Comparison of ENCODE assay signal across 23 cellular contexts in the genomic region with DNA sequence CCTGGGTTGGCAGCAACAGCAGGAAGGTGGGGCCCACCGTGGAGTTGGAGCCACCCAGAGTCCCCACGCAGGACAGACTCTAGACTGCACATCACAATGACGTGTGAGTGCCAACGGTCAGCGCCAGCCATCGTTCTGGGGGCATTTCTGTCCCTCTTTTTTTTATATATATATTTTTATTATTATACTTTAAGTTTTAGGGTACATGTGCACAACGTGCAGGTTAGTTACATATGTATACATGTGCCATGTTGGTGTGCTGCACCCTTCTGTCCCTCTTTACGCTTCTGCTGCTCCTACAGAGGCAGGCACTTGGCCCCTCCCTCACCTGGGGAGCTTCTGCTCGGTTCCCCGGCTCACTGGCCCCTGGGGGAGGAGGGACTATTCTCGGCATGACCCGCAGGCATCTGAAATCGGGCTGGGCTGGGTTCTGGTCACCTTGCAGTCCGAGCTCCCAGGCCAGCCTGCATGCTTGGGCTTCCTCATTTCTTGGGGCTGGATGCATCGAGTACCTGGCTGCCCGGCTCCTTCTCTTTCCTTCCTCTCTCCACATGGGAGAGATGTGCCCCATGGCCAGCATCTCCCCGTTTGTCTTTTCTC.
"Had no signal": no experiment of that assay in that cellular context is flagged by ENCODE, and none has a peak within 500 bp of the region (broad histone marks: within the 10 kb centered on the region; RNA-seq: fewer than 3 reads in every experiment).

No MANE protein-coding gene starts in this region.

- H3K27ac ChIP-seq: epithelial cell of prostate, gastrocnemius medialis, hepatocyte, lower lobe of right lung, ovary, right lobe of liver, suprapubic skin had no signal

- H3K27me3 Mint-ChIP-seq: stimulated activated naive CD8-positive, alpha-beta T cell treated with anti-CD3 and anti-CD28 coated beads, Interleukin-15, Interleukin-2, amounts not matched to agents 100 ng/mL and 50 ng/mL, for 24 hours had no signal

- H3K4me3 ChIP-seq: gastrocnemius medialis, hepatocyte, lower lobe of right lung, ovary, right lobe of liver, suprapubic skin had no signal

- H3K36me3 Mint-ChIP-seq: naive thymus-derived CD8-positive, alpha-beta T cell; stimulated activated naive B cell treated with anti-CD40 and anti-IgM and Interleukin-4, amounts not matched to agents 10 μg/mL and 1 μg/mL and 100 μg/mL, for 72 hours had no signal

- ATAC-seq: esophagus mucosa; gastrocnemius medialis; left colon; left ventricle myocardium superior; naive thymus-derived CD8-positive, alpha-beta T cell; right lobe of liver; stimulated activated naive B cell treated with anti-CD40 and anti-IgM and Interleukin-4, amounts not matched to agents 10 μg/mL and 1 μg/mL and 100 μg/mL, for 72 hours had no signal

- H3K27me3 ChIP-seq: gastrocnemius medialis, hepatocyte, ovary, right lobe of liver had no signal

- H3K9me3 ChIP-seq: gastrocnemius medialis, ovary, right lobe of liver, suprapubic skin had no signal

- H3K4me1 Mint-ChIP-seq: naive thymus-derived CD8-positive, alpha-beta T cell; nephron progenitor cell; stimulated activated naive B cell treated with anti-CD40 and anti-IgM and Interleukin-4, amounts not matched to agents 10 μg/mL and 1 μg/mL and 100 μg/mL, for 72 hours had no signal

- H3K4me3 Mint-ChIP-seq: naive thymus-derived CD8-positive, alpha-beta T cell; nephron progenitor cell; stimulated activated naive B cell treated with anti-CD40 and anti-IgM and Interleukin-4, amounts not matched to agents 10 μg/mL and 1 μg/mL and 100 μg/mL, for 72 hours; stimulated activated naive CD8-positive, alpha-beta T cell treated with anti-CD3 and anti-CD28 coated beads, Interleukin-15, Interleukin-2, amounts not matched to agents 100 ng/mL and 50 ng/mL, for 24 hours had no signal

- DNase-seq: cortex of kidney; effector CD4-positive, alpha-beta T cell; foreskin fibroblast; gastrocnemius medialis; kidney glomerular epithelial cell; left colon; left ventricle myocardium superior; lower lobe of right lung; naive thymus-derived CD8-positive, alpha-beta T cell; nephron progenitor cell; nucleus accumbens; small intestine; stimulated activated CD4-positive, alpha-beta T cell treated with anti-CD3 and anti-CD28 coated beads, Interleukin-15, amount 100 ng/mL, for 24 hours; stimulated activated CD4-positive, alpha-beta T cell treated with anti-CD3 and anti-CD28 coated beads, Interleukin-2, amount 100 ng/mL, for 48 hours; stimulated activated naive B cell treated with anti-CD40 and anti-IgM and Interleukin-4, amounts not matched to agents 10 μg/mL and 1 μg/mL and 100 μg/mL, for 72 hours; trophoblast cell had no signal

- H3K36me3 ChIP-seq: gastrocnemius medialis, lower lobe of right lung, ovary, right lobe of liver, suprapubic skin had no signal

- H3K27ac Mint-ChIP-seq: naive thymus-derived CD8-positive, alpha-beta T cell; nephron progenitor cell; stimulated activated naive B cell treated with anti-CD40 and anti-IgM and Interleukin-4, amounts not matched to agents 10 μg/mL and 1 μg/mL and 100 μg/mL, for 72 hours; stimulated activated naive CD8-positive, alpha-beta T cell treated with anti-CD3 and anti-CD28 coated beads, Interleukin-15, Interleukin-2, amounts not matched to agents 100 ng/mL and 50 ng/mL, for 24 hours had no signal

- H3K9me3 Mint-ChIP-seq: naive thymus-derived CD8-positive, alpha-beta T cell; stimulated activated naive CD8-positive, alpha-beta T cell treated with anti-CD3 and anti-CD28 coated beads, Interleukin-15, Interleukin-2, amounts not matched to agents 100 ng/mL and 50 ng/mL, for 24 hours had no signal

- H3K4me1 ChIP-seq: gastrocnemius medialis, lower lobe of right lung, right lobe of liver, suprapubic skin had no signal
